Comparison of ENCODE assay signal across 10 cellular contexts in the genomic region with DNA sequence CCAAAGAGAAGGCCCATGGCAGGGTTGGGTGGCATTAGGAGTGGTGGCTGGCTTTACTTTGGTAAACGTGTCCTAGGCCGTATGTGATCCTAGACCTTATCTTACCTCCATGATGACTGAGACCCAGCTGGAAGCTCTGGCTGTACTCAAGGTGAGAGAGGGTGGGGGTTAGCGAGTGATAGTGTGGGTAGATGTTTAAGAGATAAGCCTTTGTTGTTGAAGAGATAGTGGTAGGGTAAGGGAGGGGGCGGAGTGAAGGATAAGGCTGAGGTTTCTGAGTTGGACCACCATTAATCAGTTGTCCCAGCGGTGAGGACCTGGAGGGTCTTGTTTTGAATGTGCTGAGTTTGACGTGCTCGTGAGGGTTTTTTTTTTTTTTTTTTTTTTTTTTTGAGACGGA.
A peak's percentile ranks its signal among the peaks of the same experiment; 100 is the strongest.
DNase-seq lines count a peak whose midpoint lies in the region; ATAC-seq lines count a peak whose summit lies in the region.
"Had no signal": no experiment of that assay in that cellular context is flagged by ENCODE, and none has a peak within 500 bp of the region (broad histone marks: within the 10 kb centered on the region; RNA-seq: fewer than 3 reads in every experiment).

No MANE protein-coding gene starts in this region.

- no peaks in the 10 kb centered on the region for H3K36me3 Mint-ChIP-seq in activated CD8-positive, alpha-beta T cell treated with anti-CD3 and anti-CD28 coated beads, Interleukin-2, amount 10 ng/mL, durations not matched to agents 7 days and 5 days (ENCODE audit: low read depth)
- peaks cover 9 to 13% of the 10 kb centered on the region in 2 donors for H3K36me3 Mint-ChIP-seq in stimulated activated naive B cell treated with anti-CD40 and anti-IgM and Interleukin-4, amounts not matched to agents 10 μg/mL and 1 μg/mL and 100 μg/mL, for 72 hours

- H3K27ac Mint-ChIP-seq in activated CD8-positive, alpha-beta T cell treated with anti-CD3 and anti-CD28 coated beads, Interleukin-2, amount 10 ng/mL, durations not matched to agents 7 days and 5 days: no peak overlapping the region
- H3K27ac Mint-ChIP-seq in stimulated activated naive B cell treated with anti-CD40 and anti-IgM and Interleukin-4, amounts not matched to agents 10 μg/mL and 1 μg/mL and 100 μg/mL, for 72 hours: peak overlapping the region; percentile 72

- H3K4me3 Mint-ChIP-seq in activated CD8-positive, alpha-beta T cell treated with anti-CD3 and anti-CD28 coated beads, Interleukin-2, amount 10 ng/mL, durations not matched to agents 7 days and 5 days: no peak overlapping the region
- H3K4me3 Mint-ChIP-seq in stimulated activated naive B cell treated with anti-CD40 and anti-IgM and Interleukin-4, amounts not matched to agents 10 μg/mL and 1 μg/mL and 100 μg/mL, for 72 hours: peak overlapping the region in 1 of 2 donors; percentile 24

- peaks cover 39% of the 10 kb centered on the region for H3K4me1 Mint-ChIP-seq in activated CD8-positive, alpha-beta T cell treated with anti-CD3 and anti-CD28 coated beads, Interleukin-2, amount 10 ng/mL, durations not matched to agents 7 days and 5 days (ENCODE audit: low read depth)
- H3K4me1 Mint-ChIP-seq in stimulated activated naive B cell treated with anti-CD40 and anti-IgM and Interleukin-4, amounts not matched to agents 10 μg/mL and 1 μg/mL and 100 μg/mL, for 72 hours: peaks cover 52 to 90% of the 10 kb centered on the region in 2 donors

- CTCF ChIA-PET in activated CD8-positive, alpha-beta T cell treated with anti-CD3 and anti-CD28 coated beads, Interleukin-2, amount 10 ng/mL, durations not matched to agents 7 days and 5 days (lab: Charles Lee): no interaction called here

- no peaks in the 10 kb centered on the region for H3K27me3 Mint-ChIP-seq in activated CD8-positive, alpha-beta T cell treated with anti-CD3 and anti-CD28 coated beads, Interleukin-2, amount 10 ng/mL, durations not matched to agents 7 days and 5 days (ENCODE audit: low read depth)
- no peaks in the 10 kb centered on the region for H3K27me3 Mint-ChIP-seq in stimulated activated naive B cell treated with anti-CD40 and anti-IgM and Interleukin-4, amounts not matched to agents 10 μg/mL and 1 μg/mL and 100 μg/mL, for 72 hours

- H3K9me3 Mint-ChIP-seq in activated CD8-positive, alpha-beta T cell treated with anti-CD3 and anti-CD28 coated beads, Interleukin-2, amount 10 ng/mL, durations not matched to agents 7 days and 5 days (ENCODE audit: insufficient read depth): no peaks in the 10 kb centered on the region
- peaks cover 3 to 4% of the 10 kb centered on the region in 2 donors for H3K9me3 Mint-ChIP-seq in stimulated activated naive B cell treated with anti-CD40 and anti-IgM and Interleukin-4, amounts not matched to agents 10 μg/mL and 1 μg/mL and 100 μg/mL, for 72 hours

- ATAC-seq in activated CD8-positive, alpha-beta T cell treated with anti-CD3 and anti-CD28 coated beads, Interleukin-2, amount 10 ng/mL, durations not matched to agents 7 days and 5 days: peak; percentile 66
- ATAC-seq in left lobe of liver (no peak), HG03139 (IDR thresholded peaks at IDR 0.05; ENCODE audit: unreplicated experiment) (no peak), HG03378 (IDR thresholded peaks at IDR 0.05; ENCODE audit: unreplicated experiment) (no peak)
- no peak for ATAC-seq in stimulated activated naive B cell treated with anti-CD40 and anti-IgM and Interleukin-4, amounts not matched to agents 10 μg/mL and 1 μg/mL and 100 μg/mL, for 72 hours (replicated peaks)

- POLR2A ChIA-PET in activated CD8-positive, alpha-beta T cell treated with anti-CD3 and anti-CD28 coated beads, Interleukin-2, amount 10 ng/mL, durations not matched to agents 7 days and 5 days (lab: Charles Lee): no interaction called here

- DNase-seq in activated T-cell treated with anti-CD3 and anti-CD28 coated beads for 24 hours (ENCODE audit: low read depth) (peak; percentile 35), activated T-cell treated with anti-CD3 and anti-CD28 coated beads for 4 hours (no peak), left lobe of liver (ENCODE audit: low spot score) (peak; percentile 12), NCI-H345 (lab: John Stamatoyannopoulos, UW) (no peak)
- peak; percentile 24 for DNase-seq in activated CD8-positive, alpha-beta T cell treated with anti-CD3 and anti-CD28 coated beads, Interleukin-2, amount 10 ng/mL, durations not matched to agents 7 days and 5 days
- DNase-seq in stimulated activated naive B cell treated with anti-CD40 and anti-IgM and Interleukin-4, amounts not matched to agents 10 μg/mL and 1 μg/mL and 100 μg/mL, for 72 hours: no peak
- DNase-seq: GDM1, RPMI8226 had no signal

Comparison
In these comparisons a context has a peak if more than half of its experiments do, and no peak if none do; other contexts are left out.
1. DNase-seq: peak in activated T-cell treated with anti-CD3 and anti-CD28 coated beads for 24 hours (single experiment), activated CD8-positive, alpha-beta T cell treated with anti-CD3 and anti-CD28 coated beads, Interleukin-2, amount 10 ng/mL, durations not matched to agents 7 days and 5 days (single experiment) and left lobe of liver (single experiment); none in activated T-cell treated with anti-CD3 and anti-CD28 coated beads for 4 hours (single experiment), stimulated activated naive B cell treated with anti-CD40 and anti-IgM and Interleukin-4, amounts not matched to agents 10 μg/mL and 1 μg/mL and 100 μg/mL, for 72 hours (single experiment) and NCI-H345 (single experiment).